ENCODE assay signal across 11 cellular contexts in genomic region chr2:36530178-36530982, GRCh38.
A peak's percentile ranks its signal among the peaks of the same experiment; 100 is the strongest.
DNase-seq lines count a peak whose midpoint lies in the region; ATAC-seq, FAIRE-seq and TF ChIP-seq lines count a peak whose summit lies in the region.
"Had no signal": no experiment of that assay in that cellular context is flagged by ENCODE, and none has a peak within 500 bp of the region (broad histone marks: within the 10 kb centered on the region; RNA-seq: fewer than 3 reads in every experiment).

No MANE protein-coding gene starts in this region.

- no peak overlapping the region for H2AFZ ChIP-seq in ACC112 (ENCODE audit: low read length, unreplicated experiment)

- no peaks in the 10 kb centered on the region for H3K27me3 ChIP-seq in ACC112 (ENCODE audit: insufficient read depth, low read length)
- H3K27me3 ChIP-seq in bronchial epithelial cell (ENCODE audit: control insufficient read depth, insufficient read depth, low read length): no peaks in the 10 kb centered on the region

- peaks cover 45% of the 10 kb centered on the region for H3K36me3 ChIP-seq in ACC112 (ENCODE audit: insufficient read depth, low read length)
- H3K36me3 ChIP-seq in bronchial epithelial cell (ENCODE audit: control insufficient read depth, insufficient read depth, low read length): peaks cover 8% of the 10 kb centered on the region

- no peak for TF ChIP-seq CTCF in bronchial epithelial cell (IDR thresholded peaks at IDR 0.05; ENCODE audit: insufficient read depth, low read length, severe bottlenecking)

- H3K4me3 ChIP-seq in ACC112 (ENCODE audit: low read depth, low read length): no peak overlapping the region
- H3K4me3 ChIP-seq in bronchial epithelial cell (ENCODE audit: low read depth, low read length): no peak overlapping the region

- FAIRE-seq in bronchial epithelial cell (lab: Jason Lieb, UNC) (no peak), HTR-8/SVneo (lab: Jason Lieb, UNC) (no peak)

- ATAC-seq in GM19438 (IDR thresholded peaks at IDR 0.05; ENCODE audit: low read depth, unreplicated experiment) (peak; percentile 62), HG03175 (IDR thresholded peaks at IDR 0.05; ENCODE audit: unreplicated experiment) (peak; percentile 72)

- H3K79me2 ChIP-seq in ACC112 (ENCODE audit: control insufficient read depth, insufficient read depth, low read length, unreplicated experiment): peaks cover under 1% of the 10 kb centered on the region

- peaks cover 29% of the 10 kb centered on the region for H3K4me1 ChIP-seq in ACC112 (ENCODE audit: control insufficient read depth, insufficient read depth, low read length, unreplicated experiment)

- peak overlapping the region; percentile 60 for H3K27ac ChIP-seq in ACC112 (ENCODE audit: low read depth, low read length)

- DNase-seq in bronchial epithelial cell (ENCODE audit: low read depth) (peak; percentile 38), iPS-NIHi7 (ENCODE audit: extremely low spot score) (no peak), NCI-H446 treated with DMSO at 0.1 percent for 48 hours (lab: John Stamatoyannopoulos, UW) (no peak), HTR-8/SVneo (ENCODE audit: insufficient read length, low spot score) (no peak)
- DNase-seq in activated effector memory CD4-positive, alpha-beta T cell treated with Interleukin-2 at 50 U/mL for 16 hours: no peak
- DNase-seq: CD4-positive, CD25-positive, alpha-beta regulatory T cell; left cardiac atrium; NCI-H1092 had no signal
